ENCODE assay signal across 8 cellular contexts in the genomic region with DNA sequence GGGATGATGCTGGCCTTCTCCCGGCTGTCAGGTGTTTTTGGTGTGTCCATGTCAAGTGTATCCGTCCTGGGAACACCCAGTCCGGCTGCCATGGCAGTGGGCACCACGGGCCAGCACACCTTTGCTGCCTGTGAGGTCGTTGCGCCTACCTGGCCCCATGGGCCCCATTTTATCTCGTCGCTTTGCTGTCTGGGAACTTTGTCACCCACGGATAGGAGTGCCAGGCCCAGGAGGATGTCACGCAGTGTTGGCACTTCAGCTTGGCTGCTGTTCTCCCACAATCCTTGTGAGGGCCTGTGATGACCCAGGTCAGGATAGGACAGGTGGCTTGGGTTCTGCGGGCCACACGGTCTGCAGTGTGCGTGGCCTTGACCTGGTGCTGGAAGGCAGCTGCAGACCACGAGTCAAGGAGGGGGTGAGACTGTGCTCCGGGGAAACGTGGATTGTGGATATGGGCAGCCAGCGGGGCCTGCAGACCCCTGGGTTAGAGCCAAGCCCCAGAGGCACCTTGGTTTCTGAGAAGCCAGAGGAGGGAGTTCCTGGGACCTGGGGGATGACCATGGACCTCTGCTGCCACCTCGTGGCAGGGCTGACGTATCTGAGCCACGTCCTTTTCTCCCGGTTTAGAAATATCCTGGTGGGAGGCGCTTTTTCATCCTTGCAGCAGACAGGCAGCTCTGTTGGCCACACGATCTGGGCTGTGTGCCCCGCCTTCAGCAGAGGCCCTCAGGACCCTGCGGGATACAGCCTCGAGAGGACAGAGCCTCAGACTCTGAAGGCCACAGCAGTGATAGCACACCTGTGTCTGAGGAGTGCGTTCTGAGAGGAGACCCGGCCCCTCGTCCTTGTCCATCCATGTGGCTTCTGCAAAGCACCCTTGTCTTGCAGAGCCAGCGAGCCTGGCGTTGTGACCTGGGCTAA.
DNase-seq lines count a peak whose midpoint lies in the region; ATAC-seq, FAIRE-seq and TF ChIP-seq lines count a peak whose summit lies in the region.

No MANE protein-coding gene starts in this region.

- intact Hi-C loops in kidney (cut with DNase I), result loop anchor here (5.0 kb wide), 1 partner anchor 263 kb away; no protein-coding TSS in a partner anchor

- DNase-seq in AG04450 (ENCODE audit: low read depth, low spot score), result peak; percentile 85
- peak; percentile 33 for DNase-seq in GOT3 (lab: John Stamatoyannopoulos, UW)
- DNase-seq in NCI-H446 (lab: John Stamatoyannopoulos, UW), result peak; percentile 75 to 90
- peak; percentile 57 to 65 (median 60) for DNase-seq in activated CD4-positive, CD25-positive, alpha-beta regulatory T cell (lab: John Stamatoyannopoulos, UW)
- DNase-seq in bronchial epithelial cell (ENCODE audit: low read depth), result peak; percentile 56
- DNase-seq in kidney, result peak; percentile 88
- DNase-seq in stimulated activated CD4-positive, alpha-beta T cell treated with anti-CD3 and anti-CD28 coated beads, Interleukin-1b, Interleukin-23, amount 100 ng/mL, for 48 hours, result peak; percentile 80

- ATAC-seq in HG03571 (IDR thresholded peaks at IDR 0.05; ENCODE audit: unreplicated experiment), result no peak

- H3K9me3 ChIP-seq in AG04450 (ENCODE audit: control insufficient read depth, insufficient read depth, low read length) (peaks cover 4% of the 10 kb centered on the region; the same call in 1 of the 2 replicates), kidney (ENCODE audit: control insufficient read depth in 1 of 2, low read length in 2 of 2) (no peaks in the 10 kb centered on the region)

- H3K4me3 ChIP-seq in AG04450 (ENCODE audit: low read depth, low read length), result no peak overlapping the region
- no peak overlapping the region for H3K4me3 ChIP-seq in bronchial epithelial cell (ENCODE audit: low read depth, low read length)
- H3K4me3 ChIP-seq in kidney (ENCODE audit: low read length in 2 of 2), result no peak overlapping the region

- CTCF ChIA-PET in AG04450 (lab: Charles Lee), result interaction anchor here (0.5 to 4.6 kb wide), 16 partner anchors 8 to 681 kb away, joined by 3 to 44 read pairs (median 4); no protein-coding TSS in a partner anchor

- no peaks in the 10 kb centered on the region for H3K4me1 ChIP-seq in kidney (ENCODE audit: control insufficient read depth in 1 of 2, insufficient read depth in 1 of 2, low read depth in 1 of 2, low read length in 2 of 2)

- POLR2A ChIA-PET in AG04450 (lab: Yijun Ruan, JAX), result interaction anchor here (0.6 to 1.0 kb wide), 2 partner anchors 265 to 532 kb away, joined by 3 read pairs; no protein-coding TSS in a partner anchor

- H3K27me3 ChIP-seq in AG04450 (ENCODE audit: control insufficient read depth, insufficient read depth, low read length) (peaks cover 2% of the 10 kb centered on the region), bronchial epithelial cell (ENCODE audit: control insufficient read depth, insufficient read depth, low read length) (no peaks in the 10 kb centered on the region)

- H3K27ac ChIP-seq in AG04450 (ENCODE audit: low read depth, low read length), result no peak overlapping the region
- no peak overlapping the region for H3K27ac ChIP-seq in kidney (ENCODE audit: low read depth in 2 of 2, low read length in 2 of 2)

- no peaks in the 10 kb centered on the region for H3K36me3 ChIP-seq in bronchial epithelial cell (ENCODE audit: control insufficient read depth, insufficient read depth, low read length)
- H3K36me3 ChIP-seq in kidney (ENCODE audit: control insufficient read depth in 1 of 2, insufficient read depth in 2 of 2, low read length in 2 of 2), result no peaks in the 10 kb centered on the region

- peak; percentile 95 for TF ChIP-seq CTCF in AG04450 (IDR thresholded peaks at IDR 0.05; ENCODE audit: low read depth, low read length)
- peak; percentile 94 for TF ChIP-seq CTCF in bronchial epithelial cell (IDR thresholded peaks at IDR 0.05; ENCODE audit: insufficient read depth, low read length, severe bottlenecking)
- peak; percentile 79 for TF ChIP-seq CTCF in kidney (IDR thresholded peaks at IDR 0.05; ENCODE audit: borderline replicate concordance, extremely low read depth, insufficient read depth)

- H3K9ac ChIP-seq in kidney (ENCODE audit: low read length in 2 of 2), result no peak overlapping the region

- no peak for FAIRE-seq in bronchial epithelial cell (lab: Jason Lieb, UNC)
- FAIRE-seq in kidney (lab: Jason Lieb, UNC), result no peak

Comparison
In these comparisons a context has a peak if more than half of its experiments do, and no peak if none do; other contexts are left out.
1. DNase-seq: peak in every context shown above with its lines; median percentile 88 in kidney; 85 in AG04450; 82 in NCI-H446; 80 in stimulated activated CD4-positive, alpha-beta T cell treated with anti-CD3 and anti-CD28 coated beads, Interleukin-1b, Interleukin-23, amount 100 ng/mL, for 48 hours; 60 in activated CD4-positive, CD25-positive, alpha-beta regulatory T cell; 56 in bronchial epithelial cell; 33 in GOT3.